23 cellular contexts compared by ENCODE assay signal in genomic region chr2:174438146-174438886, GRCh38. TPM values are rescaled to one million over a fixed set of nuclear protein-coding genes. Genes with fewer than 3 reads are reported as not detected.
DNase-seq lines count a peak whose midpoint lies in the region; ATAC-seq, FAIRE-seq and TF ChIP-seq lines count a peak whose summit lies in the region.
"Had no signal": no experiment of that assay in that cellular context is flagged by ENCODE, and none has a peak within 500 bp of the region (broad histone marks: within the 10 kb centered on the region; RNA-seq: fewer than 3 reads in every experiment).

No MANE protein-coding gene starts in this region.

- peaks cover 8% of the 10 kb centered on the region for H3F3A ChIP-seq in SK-N-SH (replicated peaks; ENCODE audit: insufficient read depth)

- H3K4me1 ChIP-seq in heart right ventricle (peaks cover 0 to 8% (median 0%) of the 10 kb centered on the region in 9 donors), neutrophil (ENCODE audit: control insufficient read depth in 1 of 2, insufficient read depth in 1 of 2, low read depth in 1 of 2, low read length in 1 of 2) (peaks cover 9 to 10% of the 10 kb centered on the region in 2 experiments), aorta (ENCODE audit: control insufficient read depth in 1 of 2, insufficient read depth in 2 of 2, low read length in 2 of 2) (peaks cover 3% of the 10 kb centered on the region in 2 donors), SK-N-SH (ENCODE audit: control insufficient read depth in 1 of 2, insufficient read depth in 2 of 2, low read depth in 1 of 2, low read length in 1 of 2) (peaks cover 0 to 13% of the 10 kb centered on the region in 2 experiments; a peak in 3 of 4 replicates)
- H3K4me1 ChIP-seq: BLaER1 treated with 17β-estradiol and CSF1 and Interleukin-3, amounts not matched to agents 10 nM and 100 nM; body of pancreas; lower lobe of right lung; thyroid gland had no signal

- no peak overlapping the region for H3K4me3 ChIP-seq in heart right ventricle
- H3K4me3 ChIP-seq in neutrophil (ENCODE audit: low read depth in 1 of 2, low read length in 1 of 2), result no peak overlapping the region
- no peak overlapping the region for H3K4me3 ChIP-seq in aorta (ENCODE audit: low read length in 2 of 2)
- no peak overlapping the region for H3K4me3 ChIP-seq in SK-N-SH (ENCODE audit: low read depth in 2 of 2, low read length in 1 of 2)
- H3K4me3 ChIP-seq: BLaER1 treated with 17β-estradiol and CSF1 and Interleukin-3, amounts not matched to agents 10 nM and 100 nM; body of pancreas; esophagus squamous epithelium; lower lobe of right lung; SJCRH30; thyroid gland had no signal

- H3K27me3 ChIP-seq in heart right ventricle, result no peaks in the 10 kb centered on the region
- no peaks in the 10 kb centered on the region for H3K27me3 ChIP-seq in neutrophil
- no peaks in the 10 kb centered on the region for H3K27me3 ChIP-seq in aorta (ENCODE audit: control insufficient read depth in 1 of 2, insufficient read depth in 2 of 2, low read length in 1 of 2)
- no peaks in the 10 kb centered on the region for H3K27me3 ChIP-seq in SK-N-SH (ENCODE audit: insufficient read depth)
- H3K27me3 ChIP-seq: BLaER1 treated with 17β-estradiol and CSF1 and Interleukin-3, amounts not matched to agents 10 nM and 100 nM; body of pancreas; esophagus squamous epithelium; SJCRH30; thyroid gland had no signal

- no peak for TF ChIP-seq RAD21 in SK-N-SH (IDR thresholded peaks at IDR 0.05; ENCODE audit: low read length)

- POLR2A ChIA-PET in SK-N-SH (lab: Yijun Ruan, JAX), result no interaction called here

- H3K4me2 ChIP-seq in SK-N-SH, result no peak overlapping the region
- H3K4me2 ChIP-seq: BLaER1 treated with 17β-estradiol and CSF1 and Interleukin-3, amounts not matched to agents 10 nM and 100 nM had no signal

- TF ChIP-seq EP300 in SK-N-SH (IDR thresholded peaks at IDR 0.05; ENCODE audit: borderline replicate concordance in 1 of 2, low read depth in 1 of 2, low read length in 1 of 2), result no peak

- H3K27ac ChIP-seq in heart right ventricle (peak overlapping the region in 2 of 10 donors; percentile 1 to 3), neutrophil (peak overlapping the region; percentile 41), aorta (ENCODE audit: low read depth in 1 of 2, low read length in 2 of 2) (peak overlapping the region; percentile 55 to 70), SK-N-SH (ENCODE audit: low read depth in 2 of 2, low read length in 1 of 2) (no peak overlapping the region)
- H3K27ac ChIP-seq: BLaER1 treated with 17β-estradiol and CSF1 and Interleukin-3, amounts not matched to agents 10 nM and 100 nM; body of pancreas; esophagus squamous epithelium; lower lobe of right lung; SJCRH30; thyroid gland had no signal

- ATAC-seq in heart right ventricle, result peak; percentile 61 to 96 (median 82)
- ATAC-seq in aorta (ENCODE audit: low FRiP score), result peak; percentile 78
- ATAC-seq: activated CD4-positive, CD25-positive, alpha-beta regulatory T cell treated with anti-CD3 and anti-CD28 coated beads, Interleukin-2, amount 50 U/mL, for 24 hours; activated CD8-positive, alpha-beta memory T cell treated with anti-CD3 and anti-CD28 coated beads, Interleukin-2, amount 10 ng/mL, durations not matched to agents 7 days and 5 days; body of pancreas; lower lobe of right lung had no signal

- WGBS in heart right ventricle, 2 donors, result 76 to 77% methylated on average over 13 of the region's 13 CpGs
- WGBS in aorta, 2 donors, result 7 to 10% methylated on average over 13 of the region's 13 CpGs
- WGBS in SK-N-SH (ENCODE audit: low lambda C conversion rate), result 93% methylated on average over 13 of the region's 13 CpGs

- peaks cover 0 to 71% (median 0%) of the 10 kb centered on the region in 9 donors for H3K36me3 ChIP-seq in heart right ventricle
- peaks cover 4% of the 10 kb centered on the region for H3K36me3 ChIP-seq in neutrophil
- H3K36me3 ChIP-seq in aorta (ENCODE audit: control insufficient read depth in 1 of 2, insufficient read depth in 2 of 2, low read length in 1 of 2), result no peaks in the 10 kb centered on the region
- H3K36me3 ChIP-seq in SK-N-SH (replicated peaks in 1 of 2; ENCODE audit: control insufficient read depth in 1 of 2, insufficient read depth in 2 of 2, low read length in 1 of 2), result peaks cover 2 to 6% of the 10 kb centered on the region in 2 experiments
- H3K36me3 ChIP-seq: thyroid gland had no signal

- intact Hi-C loops in heart right ventricle (cut with DNase I), result no loop called here
- intact Hi-C loops in aorta (cut with DNase I), result no loop called here

- DNase-seq in SIG-M5 treated with dmso at 0.1 percent for 504 hours (lab: John Stamatoyannopoulos, UW; ENCODE audit: unreplicated experiment) (peak; percentile 3), SIG-M5 (lab: John Stamatoyannopoulos, UW) (no peak), heart right ventricle (peak; percentile 52 to 73), aorta (peak; percentile 83 to 87), SK-N-SH (no peak), D721Med (ENCODE audit: insufficient read length, low spot score) (no peak)
- DNase-seq in stimulated activated CD4-positive, alpha-beta T cell treated with anti-CD3 and anti-CD28 coated beads, Interleukin-4, amount 100 ng/mL, for 4 hours, result no peak
- DNase-seq: activated CD8-positive, alpha-beta memory T cell treated with anti-CD3 and anti-CD28 coated beads, Interleukin-2, amount 10 ng/mL, durations not matched to agents 7 days and 5 days; activated effector memory CD4-positive, alpha-beta T cell treated with anti-CD3 and anti-CD28 coated beads, Interleukin-2, amount 50 U/mL, for 16 hours; esophagus squamous epithelium; H9; lower lobe of right lung; NCI-H1436; NCI-H345; SJCRH30; stimulated activated CD4-positive, alpha-beta T cell treated with anti-CD3 and anti-CD28 coated beads, Interleukin-4, amount 100 ng/mL, for 1 hour; stimulated activated CD8-positive, alpha-beta memory T cell treated with anti-CD3 and anti-CD28 coated beads, Interleukin-4, amount 100 ng/mL, for 48 hours; T-helper 9 cell had no signal

- H3K9ac ChIP-seq in SK-N-SH, result no peak overlapping the region
- H3K9ac ChIP-seq: BLaER1 treated with 17β-estradiol and CSF1 and Interleukin-3, amounts not matched to agents 10 nM and 100 nM had no signal

- H4K20me1 ChIP-seq in SK-N-SH (ENCODE audit: insufficient read depth), result no peaks in the 10 kb centered on the region
- H4K20me1 ChIP-seq: BLaER1 treated with 17β-estradiol and CSF1 and Interleukin-3, amounts not matched to agents 10 nM and 100 nM had no signal

- no peaks in the 10 kb centered on the region for H3K9me3 ChIP-seq in heart right ventricle
- H3K9me3 ChIP-seq in neutrophil, result no peaks in the 10 kb centered on the region
- no peaks in the 10 kb centered on the region for H3K9me3 ChIP-seq in aorta (ENCODE audit: control insufficient read depth, low read length)
- H3K9me3 ChIP-seq in SK-N-SH, result no peaks in the 10 kb centered on the region
- H3K9me3 ChIP-seq: BLaER1 treated with 17β-estradiol and CSF1 and Interleukin-3, amounts not matched to agents 10 nM and 100 nM; body of pancreas; esophagus squamous epithelium; lower lobe of right lung; SJCRH30; thyroid gland had no signal

- no peaks in the 10 kb centered on the region for H3K79me2 ChIP-seq in SK-N-SH (ENCODE audit: insufficient read depth)

- TF ChIP-seq CTCF in heart right ventricle (IDR thresholded peaks at IDR 0.05) (no peak), neutrophil (IDR thresholded peaks at IDR 0.05) (no peak), SK-N-SH (IDR thresholded peaks at IDR 0.05) (no peak), D721Med (IDR thresholded peaks at IDR 0.05; ENCODE audit: insufficient read depth, missing control alignments) (no peak)

- CTCF ChIA-PET in SK-N-SH (lab: Yijun Ruan, JAX), result interaction anchor here (2.9 kb wide), 1 partner anchor 25 kb away, joined by 9 read pairs; no protein-coding TSS in a partner anchor

- FAIRE-seq in D721Med (lab: Jason Lieb, UNC), result no peak

- no peak overlapping the region for H2AFZ ChIP-seq in SK-N-SH (ENCODE audit: low read depth)

- no peaks in the 10 kb centered on the region for H3K9me2 ChIP-seq in SK-N-SH

TF ChIP-seq in SK-N-SH, 30 proteins besides CTCF, POLR2A, EP300 and RAD21 (continues in another document):
- TF ChIP-seq GATA2 (CRISPR knock-in tag; IDR thresholded peaks at IDR 0.05) (no peak), CHD2 (IDR thresholded peaks at IDR 0.05; ENCODE audit: low read length, partially characterized antibody) (no peak), RCOR1 (IDR thresholded peaks at IDR 0.05; ENCODE audit: low read length) (no peak), FOXM1 (IDR thresholded peaks at IDR 0.05; ENCODE audit: low read depth) (no peak), ZBTB33 (IDR thresholded peaks at IDR 0.05; ENCODE audit: borderline replicate concordance, low read depth) (no peak), TAF1 (IDR thresholded peaks at IDR 0.05; ENCODE audit: borderline replicate concordance, low read depth, low read length) (no peak), YY1 (IDR thresholded peaks at IDR 0.05; ENCODE audit: low read depth) (no peak)

RNA-seq across cellular contexts. Expression of gene SCRN3, which starts 42.8 kb away (rescaled TPM):
- total RNA-seq in heart right ventricle, result 10 to 100 TPM; 35.6 to 57.0 (median 45.2) TPM
- 10 to 100 TPM; 10.3 to 14.6 TPM for polyA plus RNA-seq in heart right ventricle
- total RNA-seq in aorta, result 10 to 100 TPM; 13.9 to 22.6 TPM
- polyA plus RNA-seq in aorta, result 10 to 100 TPM; 12.7 to 19.3 TPM
- 14.7 and 19.5 TPM in 2 replicates for polyA plus RNA-seq in SK-N-SH (2012; rRNA removed)
- 20.5 and 24.7 TPM in 2 replicates for polyA plus RNA-seq in SK-N-SH (2012; cell fraction: cytosol; rRNA removed)
- polyA plus RNA-seq in SK-N-SH (2012; cell fraction: nucleus; rRNA removed), result 15.7 and 21.6 TPM in 2 replicates

RNA-seq across cellular contexts. Expression of gene GPR155, which starts 48.5 kb away (rescaled TPM):
- total RNA-seq in heart right ventricle (10 to 100 TPM; 10.7 to 17.9 (median 14.6) TPM), aorta (10 to 100 TPM in 1 of 2 donors, 1 to 10 TPM in 1; 6.8 to 15.9 TPM)
- polyA plus RNA-seq in heart right ventricle (1 to 10 TPM; 2.3 to 4.8 TPM), aorta (1 to 10 TPM in 1 of 2 donors, under 1 TPM in 1; 0.25 to 1.9 TPM), SK-N-SH (2012; rRNA removed) (3.5 and 7.8 TPM in 2 replicates)
- 5.6 and 5.7 TPM in 2 replicates for polyA plus RNA-seq in SK-N-SH (2012; cell fraction: cytosol; rRNA removed)
- 2.6 and 5.9 TPM in 2 replicates for polyA plus RNA-seq in SK-N-SH (2012; cell fraction: nucleus; rRNA removed)

Comparison
In these comparisons a context has a peak if more than half of its experiments do, and no peak if none do; other contexts are left out.
1. DNase-seq: peak in SIG-M5 treated with dmso at 0.1 percent for 504 hours (single experiment), heart right ventricle (2 of 2) and aorta (2 of 2); none in SIG-M5 (single experiment), SK-N-SH (single experiment), D721Med (single experiment) and stimulated activated CD4-positive, alpha-beta T cell treated with anti-CD3 and anti-CD28 coated beads, Interleukin-4, amount 100 ng/mL, for 4 hours (0 of 2).
2. H3K27ac ChIP-seq: peak in neutrophil (single experiment) and aorta (2 of 2); none in SK-N-SH (0 of 2).